2 cellular contexts compared by ENCODE assay signal in genomic region chr14:106776395-106776983, GRCh38.
TF ChIP-seq lines count a peak whose summit lies in the region.

No MANE protein-coding gene starts in this region.

TF ChIP-seq in GM12878, 131 proteins besides CTCF, POLR2A, EP300 and RAD21 (continued from another document and continues in another):
- TF ChIP-seq ZNF274 (IDR thresholded peaks at IDR 0.05; ENCODE audit: insufficient read depth, insufficient read length) (no peak), CREB1 (IDR thresholded peaks at IDR 0.05; ENCODE audit: low read depth) (no peak), CEBPZ (IDR thresholded peaks at IDR 0.05; ENCODE audit: low read depth, low read length) (no peak), SP1 (IDR thresholded peaks at IDR 0.05; ENCODE audit: low read depth, low read length) (no peak), YY1 (IDR thresholded peaks at IDR 0.05; ENCODE audit: low read depth, low read length) (no peak), IRF5 (IDR thresholded peaks at IDR 0.05; ENCODE audit: borderline replicate concordance) (no peak), ZBTB4 (CRISPR knock-in tag; IDR thresholded peaks at IDR 0.05) (no peak), SIX5 (IDR thresholded peaks at IDR 0.05; ENCODE audit: low read depth, low read length, severe bottlenecking) (no peak), SREBF1 (IDR thresholded peaks at IDR 0.05; ENCODE audit: low read length) (no peak), ZBTB40 (IDR thresholded peaks at IDR 0.05; ENCODE audit: borderline replicate concordance) (no peak), TBL1XR1 (IDR thresholded peaks at IDR 0.05; ENCODE audit: low read depth, low read length) (no peak)

TF ChIP-seq in HEK293T, 16 proteins besides CTCF, POLR2A, EP300 and RAD21:
- TF ChIP-seq ARNT (IDR thresholded peaks at IDR 0.05): no peak
- TF ChIP-seq LEF1 (IDR thresholded peaks at IDR 0.05; ENCODE audit: borderline replicate concordance): no peak
- TF ChIP-seq NFRKB (IDR thresholded peaks at IDR 0.05): no peak
- TF ChIP-seq SUZ12 (IDR thresholded peaks at IDR 0.05): no peak
- no peak for TF ChIP-seq ZNF384 (IDR thresholded peaks at IDR 0.05)
- TF ChIP-seq HDGF (IDR thresholded peaks at IDR 0.05; ENCODE audit: borderline replicate concordance): no peak
- TF ChIP-seq TARDBP (IDR thresholded peaks at IDR 0.05): no peak
- no peak for TF ChIP-seq ELF4 (IDR thresholded peaks at IDR 0.05)
- no peak for TF ChIP-seq CTBP1 (IDR thresholded peaks at IDR 0.05; ENCODE audit: borderline replicate concordance)
TF ChIP-seq in HEK293T: peak in this region for 0.
